19 cellular contexts compared by ENCODE assay signal in genomic region chr5:134122530-134122929, GRCh38. TPM values are rescaled to one million over a fixed set of nuclear protein-coding genes. Genes with fewer than 3 reads are reported as not detected.
DNase-seq lines count a peak whose midpoint lies in the region; ATAC-seq and TF ChIP-seq lines count a peak whose summit lies in the region.
"Had no signal": no experiment of that assay in that cellular context is flagged by ENCODE, and none has a peak within 500 bp of the region (broad histone marks: within the 10 kb centered on the region; RNA-seq: fewer than 3 reads in every experiment).

No MANE protein-coding gene starts in this region.

- H3K4me1 ChIP-seq in transverse colon (peaks cover 3 to 15% (median 8%) of the 10 kb centered on the region in 4 donors), BE2C (peaks cover 18% of the 10 kb centered on the region)

- H3K27me3 ChIP-seq in transverse colon (no peaks in the 10 kb centered on the region), BE2C (no peaks in the 10 kb centered on the region)
- H3K27me3 ChIP-seq: dorsolateral prefrontal cortex had no signal

- intact Hi-C loops in transverse colon (cut with DNase I; ENCODE audit: low total_unique reads): no loop called here

- H3K27ac Mint-ChIP-seq in activated T-cell treated with anti-CD3 and anti-CD28 coated beads, Interleukin-2, amount 50 U/mL, for 24 hours: peak overlapping the region; percentile 92
- H3K27ac Mint-ChIP-seq: stimulated activated naive B cell treated with anti-CD40 and anti-IgM and Interleukin-4, amounts not matched to agents 10 μg/mL and 1 μg/mL and 100 μg/mL, for 72 hours had no signal

- H3K4me3 ChIP-seq in transverse colon (no peak overlapping the region), BE2C (ENCODE audit: low read depth, low read length) (no peak overlapping the region)
- H3K4me3 ChIP-seq: dorsolateral prefrontal cortex, prostate gland had no signal

- ATAC-seq in esophagus mucosa: peak; percentile 26
- ATAC-seq: stimulated activated naive B cell treated with anti-CD40 and anti-IgM and Interleukin-4, amounts not matched to agents 10 μg/mL and 1 μg/mL and 100 μg/mL, for 72 hours had no signal

- no peak for TF ChIP-seq POLR2A in transverse colon (IDR thresholded peaks at IDR 0.05)

- no peaks in the 10 kb centered on the region for H3K27me3 Mint-ChIP-seq in activated T-cell treated with anti-CD3 and anti-CD28 coated beads, Interleukin-2, amount 50 U/mL, for 24 hours

- H3K4me1 Mint-ChIP-seq in activated T-cell treated with anti-CD3 and anti-CD28 coated beads, Interleukin-2, amount 50 U/mL, for 24 hours (ENCODE audit: low read depth): peaks cover 99% of the 10 kb centered on the region

- H3K9me3 Mint-ChIP-seq in activated T-cell treated with anti-CD3 and anti-CD28 coated beads, Interleukin-2, amount 50 U/mL, for 24 hours: no peaks in the 10 kb centered on the region
- H3K9me3 Mint-ChIP-seq: HFFc6; stimulated activated naive B cell treated with anti-CD40 and anti-IgM and Interleukin-4, amounts not matched to agents 10 μg/mL and 1 μg/mL and 100 μg/mL, for 72 hours had no signal

- peak; percentile 36 to 48 for DNase-seq in stimulated activated CD8-positive, alpha-beta memory T cell treated with anti-CD3 and anti-CD28 coated beads, Interleukin-7, amount 100 ng/mL, for 4 hours (ENCODE audit: low read depth in 2 of 2)
- no peak for DNase-seq in stimulated activated CD8-positive, alpha-beta memory T cell treated with anti-CD3 and anti-CD28 coated beads, Interleukin-4, amount 100 ng/mL, for 48 hours
- DNase-seq in activated T-cell treated with anti-CD3 and anti-CD28 coated beads, Interleukin-2, amount 50 U/mL, for 24 hours: peak; percentile 64
- DNase-seq in transverse colon (peak; percentile 57), inferior parietal cortex (ENCODE audit: extremely low spot score) (no peak), NCI-H1694 treated with DMSO at 0.1 percent for 48 hours (lab: John Stamatoyannopoulos, UW) (no peak), BE2C (no peak)
- DNase-seq: AML-193; amygdala; dorsolateral prefrontal cortex; foreskin fibroblast; HFFc6; NCI-H1436 treated with DMSO at 0.1 percent for 48 hours; NCI-H524; stimulated activated CD4-positive, alpha-beta T cell treated with anti-CD3 and anti-CD28 coated beads, Interleukin-1b, Interleukin-23, amount 100 ng/mL, for 48 hours; stimulated activated naive B cell treated with anti-CD40 and anti-IgM and Interleukin-4, amounts not matched to agents 10 μg/mL and 1 μg/mL and 100 μg/mL, for 72 hours had no signal

- WGBS in transverse colon (ENCODE audit: low coverage in 1 of 2), 2 donors: 83 to 86% methylated on average over 1 to 3 of the region's 3 CpGs

- no peak for TF ChIP-seq CTCF in transverse colon (IDR thresholded peaks at IDR 0.05)
- TF ChIP-seq CTCF in BE2C (IDR thresholded peaks at IDR 0.05; ENCODE audit: low read depth, low read length): no peak

- H3K36me3 Mint-ChIP-seq in activated T-cell treated with anti-CD3 and anti-CD28 coated beads, Interleukin-2, amount 50 U/mL, for 24 hours (ENCODE audit: low read depth): peaks cover 93% of the 10 kb centered on the region

- in situ Hi-C loops in transverse colon (cut with MboI; ENCODE audit: low pct_ligation_motif_present in 1 of 4, low pct_unique_long_range_greater_than_20kb in 1 of 4, low sequenced_read_pairs in 3 of 4): no loop called here

- peak overlapping the region in 2 of 4 donors; percentile 32 to 34 for H3K27ac ChIP-seq in transverse colon
- H3K27ac ChIP-seq: dorsolateral prefrontal cortex, prostate gland, VCaP had no signal

- H3K4me3 Mint-ChIP-seq in activated T-cell treated with anti-CD3 and anti-CD28 coated beads, Interleukin-2, amount 50 U/mL, for 24 hours: peak overlapping the region; percentile 75
- H3K4me3 Mint-ChIP-seq: stimulated activated naive B cell treated with anti-CD40 and anti-IgM and Interleukin-4, amounts not matched to agents 10 μg/mL and 1 μg/mL and 100 μg/mL, for 72 hours had no signal

- no peaks in the 10 kb centered on the region for H3K36me3 ChIP-seq in transverse colon
- peaks cover 10% of the 10 kb centered on the region; the same call in 1 of the 2 replicates for H3K36me3 ChIP-seq in BE2C
- H3K36me3 ChIP-seq: prostate gland had no signal

- no peaks in the 10 kb centered on the region for H3K9me3 ChIP-seq in transverse colon
- no peaks in the 10 kb centered on the region for H3K9me3 ChIP-seq in BE2C
- H3K9me3 ChIP-seq: prostate gland had no signal

- no peak for TF ChIP-seq EP300 in transverse colon (IDR thresholded peaks at IDR 0.05; ENCODE audit: low read depth)

RNA-seq across cellular contexts. Expression of gene TCF7, which starts 8.0 kb away (rescaled TPM):
- 4.6 TPM for total RNA-seq in esophagus mucosa
- 1 to 10 TPM in 3 of 4 donors, under 1 TPM in 1; 0.60 to 7.1 (median 3.1) TPM for total RNA-seq in transverse colon
- polyA plus RNA-seq in BE2C (2012; ENCODE audit: insufficient read depth, insufficient read length, low read depth): 3.1 TPM

RNA-seq across cellular contexts. Expression of gene SKP1, which starts 54.2 kb away (rescaled TPM):
- total RNA-seq in esophagus mucosa (206 TPM), transverse colon (100 to 1,000 TPM in 3 of 4 donors, 10 to 100 TPM in 1; 32.6 to 224 (median 170) TPM)
- polyA plus RNA-seq in BE2C (2012; ENCODE audit: insufficient read depth, insufficient read length, low read depth): 482 TPM

Comparison
In these comparisons a context has a peak if more than half of its experiments do, and no peak if none do; other contexts are left out.
1. DNase-seq: peak in stimulated activated CD8-positive, alpha-beta memory T cell treated with anti-CD3 and anti-CD28 coated beads, Interleukin-7, amount 100 ng/mL, for 4 hours (2 of 2), activated T-cell treated with anti-CD3 and anti-CD28 coated beads, Interleukin-2, amount 50 U/mL, for 24 hours (single experiment) and transverse colon (single experiment); none in stimulated activated CD8-positive, alpha-beta memory T cell treated with anti-CD3 and anti-CD28 coated beads, Interleukin-4, amount 100 ng/mL, for 48 hours (single experiment), inferior parietal cortex (single experiment), NCI-H1694 treated with DMSO at 0.1 percent for 48 hours (single experiment) and BE2C (single experiment).